1 cellular context compared by ENCODE assay signal in the genomic region with DNA sequence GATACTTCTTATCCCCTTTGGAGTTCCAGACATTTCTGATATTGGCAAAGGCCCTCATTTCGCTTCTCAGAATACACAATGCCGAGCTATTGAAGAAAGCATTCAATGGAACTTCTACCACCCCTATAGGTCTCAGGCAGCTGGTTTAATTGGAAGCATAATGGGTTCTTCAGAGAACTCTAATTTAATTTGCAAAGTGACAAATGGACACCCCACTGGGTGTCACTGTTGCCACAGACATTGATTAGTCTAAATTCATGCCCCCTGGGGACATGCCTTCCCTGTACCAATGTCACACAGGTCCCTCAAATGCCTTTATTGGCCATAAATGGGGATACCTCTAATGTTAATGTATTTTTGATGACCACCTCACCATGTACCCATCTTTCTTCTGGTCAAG.
TF ChIP-seq lines count a peak whose summit lies in the region.

No MANE protein-coding gene starts in this region.

TF ChIP-seq in K562, 482 proteins besides CTCF, POLR2A, EP300 and RAD21 (continued from another document):
- no peak for TF ChIP-seq IFI16 (CRISPR knock-in tag; IDR thresholded peaks at IDR 0.05)
- TF ChIP-seq CBFB (CRISPR knock-in tag; IDR thresholded peaks at IDR 0.05): no peak
